19 cellular contexts compared by ENCODE assay signal in genomic region chr16:50298591-50299507, GRCh38. TPM values are rescaled to one million over a fixed set of nuclear protein-coding genes. Genes with fewer than 3 reads are reported as not detected.
A peak's percentile ranks its signal among the peaks of the same experiment; 100 is the strongest.
DNase-seq lines count a peak whose midpoint lies in the region; ATAC-seq and TF ChIP-seq lines count a peak whose summit lies in the region.
"Had no signal": no experiment of that assay in that cellular context is flagged by ENCODE, and none has a peak within 500 bp of the region (broad histone marks: within the 10 kb centered on the region; RNA-seq: fewer than 3 reads in every experiment).

No MANE protein-coding gene starts in this region.

- intact Hi-C loops in CD4-positive, alpha-beta T cell (cut with DNase I, micrococcal nuclease) = no loop called here
- intact Hi-C loops in IMR-90 (cut with micrococcal nuclease) (no loop called here), left colon (cut with DNase I, micrococcal nuclease) (no loop called here), sciatic nerve (cut with DNase I) (no loop called here), testis (cut with DNase I; ENCODE audit: low total_unique reads) (no loop called here)

- no peak overlapping the region for H3K4me3 ChIP-seq in IMR-90 (ENCODE audit: insufficient read depth, low read depth, low read length)
- no peak overlapping the region for H3K4me3 ChIP-seq in testis
- H3K4me3 ChIP-seq: ascending aorta, HAP-1 had no signal

- peak overlapping the region; percentile 11 for H3K27ac ChIP-seq in CD4-positive, alpha-beta T cell (ENCODE audit: low read depth, low read length)
- H3K27ac ChIP-seq in IMR-90 (ENCODE audit: insufficient read depth, low read length) = no peak overlapping the region
- no peak overlapping the region for H3K27ac ChIP-seq in testis
- H3K27ac ChIP-seq: ascending aorta, RWPE1 had no signal

- no peaks in the 10 kb centered on the region for H3K9me3 Mint-ChIP-seq in CD4-positive, alpha-beta T cell
- H3K9me3 Mint-ChIP-seq: activated T-helper 1 cell treated with anti-CD3 and anti-CD28 coated beads, Interleukin-12 subunit alpha, Interleukin-12 subunit beta, Interleukin-2, Interleukin-4 antibody, amounts not matched to agents 30 ng/mL and 10 ng/mL and 1 ng/mL, durations not matched to agents 14 hours and 24 hours and 36 hours had no signal

- no peak overlapping the region for H3K4me3 Mint-ChIP-seq in CD4-positive, alpha-beta T cell
- H3K4me3 Mint-ChIP-seq: activated CD8-positive, alpha-beta T cell treated with anti-CD3 and anti-CD28 coated beads, Interleukin-2, amount 10 ng/mL, durations not matched to agents 7 days and 5 days; activated T-helper 1 cell treated with anti-CD3 and anti-CD28 coated beads, Interleukin-12 subunit alpha, Interleukin-12 subunit beta, Interleukin-2, Interleukin-4 antibody, amounts not matched to agents 30 ng/mL and 10 ng/mL and 1 ng/mL, durations not matched to agents 14 hours and 24 hours and 36 hours had no signal

- H3K36me3 ChIP-seq in IMR-90 (ENCODE audit: control insufficient read depth, insufficient read depth, low read length) (peaks cover under 1% of the 10 kb centered on the region; the same call in 1 of the 2 replicates), testis (ENCODE audit: low read depth, missing control alignments) (no peaks in the 10 kb centered on the region)

- H2AK9ac ChIP-seq in IMR-90 (replicated peaks; ENCODE audit: low read depth, low read length, poor library complexity) = peak overlapping the region; percentile 16

- no peak overlapping the region for H3K56ac ChIP-seq in IMR-90 (ENCODE audit: extremely low read depth, insufficient read depth, low read length)

- no peaks in the 10 kb centered on the region for H3K27me3 Mint-ChIP-seq in CD4-positive, alpha-beta T cell

- no peak for ATAC-seq in CD4-positive, alpha-beta T cell (ENCODE audit: poor library complexity)
- ATAC-seq in IMR-90 (ENCODE audit: low read depth) = no peak
- ATAC-seq in left colon = no peak
- ATAC-seq in sciatic nerve = no peak
- no peak for ATAC-seq in GM21515 (IDR thresholded peaks at IDR 0.05; ENCODE audit: unreplicated experiment)
- ATAC-seq: activated CD8-positive, alpha-beta T cell treated with anti-CD3 and anti-CD28 coated beads, Interleukin-2, amount 10 ng/mL, durations not matched to agents 7 days and 5 days had no signal

- no peak overlapping the region for H3K18ac ChIP-seq in IMR-90 (ENCODE audit: low read depth, low read length)

- no peak overlapping the region for H3K4ac ChIP-seq in IMR-90 (ENCODE audit: low read depth, low read length)

- no peak for TF ChIP-seq POLR2A in IMR-90 (IDR thresholded peaks at IDR 0.05; ENCODE audit: low read depth, low read length)
- TF ChIP-seq POLR2A in testis (IDR thresholded peaks at IDR 0.05) = no peak

- peaks cover 0 to 7% of the 10 kb centered on the region in 2 experiments; a peak in 1 of 4 replicates for H3K79me1 ChIP-seq in IMR-90 (ENCODE audit: low read depth in 1 of 2, low read length in 2 of 2)

- dilution Hi-C loops in IMR-90 (cut with HindIII; ENCODE audit: low sequenced_read_pairs, unreplicated experiment) = no loop called here

- H4K8ac ChIP-seq in IMR-90 (ENCODE audit: low read depth in 2 of 2, low read length in 2 of 2) = no peak overlapping the region

- H2BK15ac ChIP-seq in IMR-90 (ENCODE audit: low read depth, low read length) = no peak overlapping the region

- no peak for TF ChIP-seq RAD21 in IMR-90 (IDR thresholded peaks at IDR 0.05; ENCODE audit: low read length)

- H4K20me1 ChIP-seq in IMR-90 (ENCODE audit: insufficient read depth, low read length) = no peaks in the 10 kb centered on the region

- in situ Hi-C loops in IMR-90 (cut with MboI; ENCODE audit: low sequenced_read_pairs) = no loop called here

- TF ChIP-seq CTCF in CD4-positive, alpha-beta T cell (IDR thresholded peaks at IDR 0.05) = no peak
- TF ChIP-seq CTCF in IMR-90 (conservative IDR thresholded peaks at IDR 0.05; ENCODE audit: low read depth, low read length) (no peak), testis (IDR thresholded peaks at IDR 0.05) (no peak)

- no peak overlapping the region for H4K5ac ChIP-seq in IMR-90 (ENCODE audit: low read depth, low read length)

- 86% methylated on average over 11 of the region's 29 CpGs; no CpG with 5 or more reads in 1 of the 2 experiments for WGBS in IMR-90 (ENCODE audit: extremely low coverage in 2 of 2, insufficient read length in 1 of 2), 2 experiments
- 91 to 92% methylated on average over 17 to 29 of the region's 29 CpGs for WGBS in testis, 2 donors

- no peaks in the 10 kb centered on the region for H3K9me3 ChIP-seq in CD4-positive, alpha-beta T cell (ENCODE audit: control insufficient read depth, low read length)
- H3K9me3 ChIP-seq in IMR-90 (ENCODE audit: control insufficient read depth, insufficient read depth, low read length) (no peaks in the 10 kb centered on the region), testis (no peaks in the 10 kb centered on the region)
- H3K9me3 ChIP-seq: ascending aorta, HAP-1 had no signal

- H3K9me1 ChIP-seq in IMR-90 (ENCODE audit: insufficient read depth, low read length) = peaks cover 23% of the 10 kb centered on the region

- BruUV-seq in IMR-90 (replicated peaks; lab: Mats Ljungman, UMichigan) = no TSS peak

- H2BK120ac ChIP-seq in IMR-90 (ENCODE audit: low read depth, low read length) = no peak overlapping the region

- POLR2A ChIA-PET in CD4-positive, alpha-beta T cell (lab: Charles Lee) = interaction anchor here (1.0 kb wide), 1 partner anchor 11 kb away, joined by 4 read pairs; no protein-coding TSS in a partner anchor
- POLR2A ChIA-PET in IMR-90 (lab: Charles Lee; ENCODE audit: unreplicated experiment) = no interaction called here

- H2BK20ac ChIP-seq in IMR-90 (ENCODE audit: low read depth, low read length) = no peak overlapping the region

- peaks cover 4% of the 10 kb centered on the region for H3K4me1 Mint-ChIP-seq in CD4-positive, alpha-beta T cell (ENCODE audit: low read depth)

- H3K14ac ChIP-seq in IMR-90 (replicated peaks; ENCODE audit: low read depth, low read length) = no peak overlapping the region

- H2AFZ ChIP-seq in IMR-90 (replicated peaks; ENCODE audit: low read length, poor library complexity) = no peak overlapping the region

- H4K91ac ChIP-seq in IMR-90 (ENCODE audit: insufficient read depth, low read depth, low read length) = no peak overlapping the region

- DNase-seq in CD4-positive, alpha-beta T cell = no peak
- no peak for DNase-seq in IMR-90
- peak; percentile 5 to 21 for DNase-seq in left colon
- DNase-seq in sciatic nerve (ENCODE audit: low spot score) = peak; percentile 54
- no peak for DNase-seq in T1000 (lab: John Stamatoyannopoulos, UW)
- DNase-seq in testis = no peak
- no peak for DNase-seq in cerebellum (ENCODE audit: low spot score)
- DNase-seq: activated CD8-positive, alpha-beta T cell treated with anti-CD3 and anti-CD28 coated beads, Interleukin-2, amount 10 ng/mL, durations not matched to agents 7 days and 5 days; hippocampal formation; KBM-7; NCI-H2029 treated with DMSO at 0.1 percent for 48 hours; NCI-H510A treated with DMSO at 0.1 percent for 48 hours; occipital lobe; stimulated activated CD4-positive, alpha-beta T cell treated with anti-CD3 and anti-CD28 coated beads, Interleukin-1b, Interleukin-23, amount 100 ng/mL, for 48 hours had no signal

- H3K27ac Mint-ChIP-seq in CD4-positive, alpha-beta T cell = peak overlapping the region; percentile 51
- H3K27ac Mint-ChIP-seq: activated T-helper 1 cell treated with anti-CD3 and anti-CD28 coated beads, Interleukin-12 subunit alpha, Interleukin-12 subunit beta, Interleukin-2, Interleukin-4 antibody, amounts not matched to agents 30 ng/mL and 10 ng/mL and 1 ng/mL, durations not matched to agents 14 hours and 24 hours and 36 hours had no signal

- no peak overlapping the region for H3K9ac ChIP-seq in IMR-90 (ENCODE audit: low read depth, low read length)

- peaks cover 83% of the 10 kb centered on the region for H3K36me3 Mint-ChIP-seq in CD4-positive, alpha-beta T cell (ENCODE audit: low read depth)

- CTCF ChIA-PET in CD4-positive, alpha-beta T cell (lab: Charles Lee) = no interaction called here
- CTCF ChIA-PET in IMR-90 (lab: Yijun Ruan, JAX) = no interaction called here

- no peak overlapping the region for H2AK5ac ChIP-seq in IMR-90 (ENCODE audit: low read depth, low read length)

- no peak overlapping the region for H3K23ac ChIP-seq in IMR-90 (ENCODE audit: low read depth, low read length)

- H2BK5ac ChIP-seq in IMR-90 (ENCODE audit: low read depth, low read length, poor library complexity, severe bottlenecking) = no peak overlapping the region

- no peaks in the 10 kb centered on the region for H3K27me3 ChIP-seq in CD4-positive, alpha-beta T cell (ENCODE audit: control insufficient read depth, insufficient read depth, low read length)
- H3K27me3 ChIP-seq in IMR-90 (ENCODE audit: control insufficient read depth, insufficient read depth, low read length) (no peaks in the 10 kb centered on the region), testis (no peaks in the 10 kb centered on the region)
- H3K27me3 ChIP-seq: ascending aorta had no signal

- H3K4me1 ChIP-seq in IMR-90 (ENCODE audit: control insufficient read depth, insufficient read depth, low read length) (peaks cover 30% of the 10 kb centered on the region), testis (no peaks in the 10 kb centered on the region)
- H3K4me1 ChIP-seq: ascending aorta, HAP-1 had no signal

- H3K4me2 ChIP-seq in IMR-90 (ENCODE audit: low read depth, low read length) = no peak overlapping the region

TF ChIP-seq in IMR-90, 13 proteins besides CTCF, POLR2A, EP300 and RAD21 (continues in another document):
- no peak for TF ChIP-seq NFE2L2 (IDR thresholded peaks at IDR 0.05; ENCODE audit: low read depth, low read length)
- TF ChIP-seq RCOR1 (IDR thresholded peaks at IDR 0.05; ENCODE audit: insufficient replicate concordance, low read length) = no peak
- TF ChIP-seq MAZ (IDR thresholded peaks at IDR 0.05; ENCODE audit: borderline replicate concordance, low read depth, low read length) = no peak
- no peak for TF ChIP-seq MAFK (IDR thresholded peaks at IDR 0.05; ENCODE audit: low read depth, low read length)
- no peak for TF ChIP-seq CHD1 (IDR thresholded peaks at IDR 0.05; ENCODE audit: low read depth, low read length)

RNA-seq across cellular contexts. Expression of gene ADCY7, which starts 32.5 kb away (rescaled TPM):
- total RNA-seq in CD4-positive, alpha-beta T cell = 100 to 1,000 TPM; 136 to 147 TPM
- total RNA-seq in IMR-90 (2012; rRNA removed) (12.2 and 15.2 TPM in 2 replicates), left colon (10 to 100 TPM; 14.2 to 20.8 TPM), sciatic nerve (39.4 TPM), testis (1 to 10 TPM; 5.9 to 9.4 TPM), cerebellum (6.4 TPM)
- polyA plus RNA-seq in IMR-90 (2012; rRNA removed) (16.6 and 17.1 TPM in 2 replicates), testis (ENCODE audit: insufficient read depth, low read depth, low replicate concordance) (5.9 TPM)
- polyA plus RNA-seq in IMR-90 (2012; cell fraction: cytosol; rRNA removed) = 8.3 and 16.7 TPM in 2 replicates
- 29.6 and 55.4 TPM in 2 replicates for polyA plus RNA-seq in IMR-90 (2012; cell fraction: nucleus; rRNA removed; ENCODE audit: low replicate concordance)

Comparison
In these comparisons a context has a peak if more than half of its experiments do, and no peak if none do; other contexts are left out.
1. DNase-seq: peak in left colon (2 of 2) and sciatic nerve (single experiment); none in CD4-positive, alpha-beta T cell (0 of 10), IMR-90 (single experiment), T1000 (single experiment), testis (single experiment) and cerebellum (single experiment).